Comparison of ENCODE assay signal across 8 cellular contexts in the genomic region with DNA sequence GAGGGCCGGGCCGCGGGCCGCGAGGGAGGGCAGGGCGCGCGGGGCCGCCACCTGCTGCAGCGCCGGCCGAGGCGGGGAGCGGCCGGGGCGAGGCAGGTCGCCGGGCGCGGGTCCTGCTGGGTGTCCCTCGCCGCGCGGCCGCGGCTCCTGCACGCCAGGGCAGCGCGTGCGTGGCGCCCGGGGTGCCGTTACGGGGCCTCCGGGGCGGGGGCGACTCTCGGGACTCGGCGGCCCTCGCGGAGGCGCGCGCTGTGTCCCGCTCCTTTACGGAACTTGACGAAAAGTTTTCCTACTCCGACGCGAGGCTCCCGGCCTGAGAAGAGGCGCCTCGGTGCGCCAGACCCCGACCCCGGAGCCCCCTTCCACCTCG. TPM values are rescaled to one million over a fixed set of nuclear protein-coding genes. Genes with fewer than 3 reads are reported as not detected.
DNase-seq lines count a peak whose midpoint lies in the region; ATAC-seq and TF ChIP-seq lines count a peak whose summit lies in the region.

No MANE protein-coding gene starts in this region.

- peak overlapping the region; percentile 89 for H3K27ac Mint-ChIP-seq in T-helper 2 cell treated with Interferon-gamma antibody and Interleukin-4, amounts not matched to agents 5 μg/mL and 100 μg/mL, for 36 hours
- peak overlapping the region; percentile 97 for H3K27ac Mint-ChIP-seq in neural crest cell (ENCODE audit: unreplicated experiment)

- H3K4me1 Mint-ChIP-seq in T-helper 2 cell treated with Interferon-gamma antibody and Interleukin-4, amounts not matched to agents 5 μg/mL and 100 μg/mL, for 36 hours (ENCODE audit: low read depth), result peaks cover 32% of the 10 kb centered on the region
- peaks cover 38% of the 10 kb centered on the region for H3K4me1 Mint-ChIP-seq in neural crest cell

- peaks cover 3% of the 10 kb centered on the region for H3K27me3 Mint-ChIP-seq in T-helper 2 cell treated with Interferon-gamma antibody and Interleukin-4, amounts not matched to agents 5 μg/mL and 100 μg/mL, for 36 hours (ENCODE audit: low read depth)
- peaks cover 20% of the 10 kb centered on the region for H3K27me3 Mint-ChIP-seq in neural crest cell (ENCODE audit: low read depth)

- no peaks in the 10 kb centered on the region for H3K9me3 Mint-ChIP-seq in T-helper 2 cell treated with Interferon-gamma antibody and Interleukin-4, amounts not matched to agents 5 μg/mL and 100 μg/mL, for 36 hours
- H3K9me3 Mint-ChIP-seq in neural crest cell, result no peaks in the 10 kb centered on the region

- peak; percentile 26 for ATAC-seq in HG02981 (IDR thresholded peaks at IDR 0.05; ENCODE audit: unreplicated experiment)

- peaks cover 2% of the 10 kb centered on the region for H3K36me3 Mint-ChIP-seq in T-helper 2 cell treated with Interferon-gamma antibody and Interleukin-4, amounts not matched to agents 5 μg/mL and 100 μg/mL, for 36 hours (ENCODE audit: low read depth)
- no peaks in the 10 kb centered on the region for H3K36me3 Mint-ChIP-seq in neural crest cell (ENCODE audit: low read depth)

- H3K4me3 Mint-ChIP-seq in T-helper 2 cell treated with Interferon-gamma antibody and Interleukin-4, amounts not matched to agents 5 μg/mL and 100 μg/mL, for 36 hours, result peak overlapping the region; percentile 92
- H3K4me3 Mint-ChIP-seq in neural crest cell, result peak overlapping the region; percentile 98

- DNase-seq in activated T-cell treated with anti-CD3 and anti-CD28 coated beads for 24 hours (ENCODE audit: low read depth), result peak; percentile 30
- DNase-seq in activated T-cell treated with anti-CD3 and anti-CD28 coated beads for 4 hours, result no peak
- no peak for DNase-seq in T-helper 2 cell treated with Interferon-gamma antibody and Interleukin-4, amounts not matched to agents 5 μg/mL and 100 μg/mL, for 36 hours (ENCODE audit: low spot score)
- no peak for DNase-seq in epithelial cell of prostate (ENCODE audit: low read depth, low spot score)
- peak; percentile 36 for DNase-seq in neural crest cell (ENCODE audit: low read depth, low spot score)
- DNase-seq in LoVo (ENCODE audit: low spot score), result no peak
- DNase-seq in NCI-H2029 treated with DMSO at 0.1 percent for 48 hours (lab: John Stamatoyannopoulos, UW), result no peak

- no peak for TF ChIP-seq CTCF in neural crest cell (conservative IDR thresholded peaks at IDR 0.05)

- peak overlapping the region; percentile 91 for H3K27ac ChIP-seq in epithelial cell of prostate

RNA-seq across cellular contexts. Expression of gene TBC1D14, which starts 0.3 kb away (rescaled TPM):
- 56.3 and 58.0 TPM in 2 replicates for total RNA-seq in neural crest cell

Comparison
In these comparisons a context has a peak if more than half of its experiments do, and no peak if none do; other contexts are left out.
1. DNase-seq: peak in activated T-cell treated with anti-CD3 and anti-CD28 coated beads for 24 hours (single experiment) and neural crest cell (single experiment); none in activated T-cell treated with anti-CD3 and anti-CD28 coated beads for 4 hours (single experiment), T-helper 2 cell treated with Interferon-gamma antibody and Interleukin-4, amounts not matched to agents 5 μg/mL and 100 μg/mL, for 36 hours (single experiment), epithelial cell of prostate (single experiment), LoVo (single experiment) and NCI-H2029 treated with DMSO at 0.1 percent for 48 hours (single experiment).